In genomic region chr10:11152801-11153200, GRCh38 we compare ENCODE assay signal across 22 cellular contexts.
"Had no signal": no experiment of that assay in that cellular context is flagged by ENCODE, and none has a peak within 500 bp of the region (broad histone marks: within the 10 kb centered on the region; RNA-seq: fewer than 3 reads in every experiment).

No MANE protein-coding gene starts in this region.

- ATAC-seq: body of pancreas; gastroesophageal sphincter; heart left ventricle; left lung; pancreas; right lobe of liver; stimulated activated naive CD8-positive, alpha-beta T cell treated with anti-CD3 and anti-CD28 coated beads, Interleukin-15, amount 100 ng/mL, for 72 hours had no signal

- H3K27me3 Mint-ChIP-seq: activated B cell treated with CpG ODN at 0.5 μM for 24 hours; stimulated activated naive CD8-positive, alpha-beta T cell treated with anti-CD3 and anti-CD28 coated beads, Interleukin-15, amount 100 ng/mL, for 72 hours had no signal

- H3K9me3 ChIP-seq: body of pancreas, colonic mucosa, gastroesophageal sphincter, heart left ventricle, left lung, neutrophil, pancreas, right lobe of liver, suprapubic skin, transverse colon, uterus had no signal

- H3K4me3 ChIP-seq: body of pancreas, colonic mucosa, gastroesophageal sphincter, heart left ventricle, left lung, pancreas, right lobe of liver, suprapubic skin, transverse colon, uterus had no signal

- DNase-seq: activated B cell treated with CpG ODN at 0.5 μM for 24 hours; activated CD4-positive, alpha-beta T cell treated with anti-CD3 and anti-CD28 coated beads for 48 hours; activated gamma-delta T cell treated with Interleukin-2 at 50 U/mL for 16 hours; body of pancreas; central memory CD4-positive, alpha-beta T cell; colonic mucosa; erythroblast; heart left ventricle; left lung; pancreas; right lobe of liver; small intestine; stimulated activated CD4-positive, alpha-beta T cell treated with anti-CD3 and anti-CD28 coated beads, Interleukin-15, amount 100 ng/mL, for 24 hours; stimulated activated CD4-positive, alpha-beta T cell treated with anti-CD3 and anti-CD28 coated beads, Interleukin-2, amount 100 ng/mL, for 48 hours; stimulated activated naive CD8-positive, alpha-beta T cell treated with anti-CD3 and anti-CD28 coated beads, Interleukin-15, amount 100 ng/mL, for 72 hours; T-helper 9 cell; transverse colon; uterus had no signal

- H3K27ac ChIP-seq: body of pancreas, colonic mucosa, gastroesophageal sphincter, left lung, neutrophil, pancreas, right lobe of liver, suprapubic skin, transverse colon, uterus had no signal

- H3K36me3 ChIP-seq: colonic mucosa, gastroesophageal sphincter, heart left ventricle, left lung, neutrophil, pancreas, right lobe of liver, suprapubic skin, transverse colon, uterus had no signal

- H3K4me1 ChIP-seq: body of pancreas, pancreas, right lobe of liver, uterus had no signal

- H3K27ac Mint-ChIP-seq: activated B cell treated with CpG ODN at 0.5 μM for 24 hours had no signal

- H3K4me3 Mint-ChIP-seq: activated B cell treated with CpG ODN at 0.5 μM for 24 hours; activated T-helper 1 cell treated with anti-CD3 and anti-CD28 coated beads, Interleukin-12 subunit alpha, Interleukin-12 subunit beta, Interleukin-2, Interleukin-4 antibody, amounts not matched to agents 30 ng/mL and 10 ng/mL and 1 ng/mL, durations not matched to agents 14 hours and 24 hours and 36 hours had no signal

- H3K9me3 Mint-ChIP-seq: activated B cell treated with CpG ODN at 0.5 μM for 24 hours; activated T-helper 1 cell treated with anti-CD3 and anti-CD28 coated beads, Interleukin-12 subunit alpha, Interleukin-12 subunit beta, Interleukin-2, Interleukin-4 antibody, amounts not matched to agents 30 ng/mL and 10 ng/mL and 1 ng/mL, durations not matched to agents 14 hours and 24 hours and 36 hours; stimulated activated naive CD8-positive, alpha-beta T cell treated with anti-CD3 and anti-CD28 coated beads, Interleukin-15, amount 100 ng/mL, for 72 hours had no signal

- H3K27me3 ChIP-seq: colonic mucosa, gastroesophageal sphincter, heart left ventricle, left lung, neutrophil, pancreas, right lobe of liver, suprapubic skin, transverse colon, uterus had no signal
